In the genomic region with DNA sequence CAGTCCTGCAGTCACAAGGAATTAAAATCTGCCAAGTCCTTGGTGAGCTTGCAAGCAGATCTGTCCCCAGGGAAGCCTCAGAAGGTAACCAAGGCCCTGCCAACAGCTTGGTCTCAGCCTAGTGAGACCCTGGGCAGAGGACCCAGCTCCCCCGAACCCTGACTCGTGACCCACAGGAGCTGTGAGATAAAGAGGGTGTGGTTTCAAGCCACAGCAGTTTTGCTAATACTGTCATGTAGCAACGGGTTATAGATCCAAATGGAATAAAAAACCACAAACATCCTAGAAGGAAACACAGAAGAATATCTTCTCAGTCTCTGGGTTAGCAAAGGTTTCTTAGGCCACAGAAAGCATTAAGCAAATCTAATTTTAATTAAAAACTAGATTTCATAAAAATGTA, we compare ENCODE assay signal across 25 cellular contexts.
A peak's percentile ranks its signal among the peaks of the same experiment; 100 is the strongest.
DNase-seq lines count a peak whose midpoint lies in the region; ATAC-seq and TF ChIP-seq lines count a peak whose summit lies in the region.
"Had no signal": no experiment of that assay in that cellular context is flagged by ENCODE, and none has a peak within 500 bp of the region (broad histone marks: within the 10 kb centered on the region; RNA-seq: fewer than 3 reads in every experiment).

No MANE protein-coding gene starts in this region.

- H3K36me3 ChIP-seq in BLaER1, result peaks cover 21% of the 10 kb centered on the region; the same call in 1 of the 2 replicates
- peaks cover 7% of the 10 kb centered on the region; the same call in 1 of the 2 replicates for H3K36me3 ChIP-seq in OCI-LY7 (ENCODE audit: insufficient read depth, low read length)
- H3K36me3 ChIP-seq in ascending aorta, result no peaks in the 10 kb centered on the region
- H3K36me3 ChIP-seq in effector memory CD4-positive, alpha-beta T cell (ENCODE audit: control insufficient read depth, insufficient read depth, low read length), result no peaks in the 10 kb centered on the region

- POLR2A ChIA-PET in OCI-LY7 (lab: Charles Lee), result no interaction called here

- no peaks in the 10 kb centered on the region for H3K9me3 ChIP-seq in BLaER1
- H3K9me3 ChIP-seq in OCI-LY7 (ENCODE audit: low read length), result no peaks in the 10 kb centered on the region
- H3K9me3 ChIP-seq in ascending aorta, result no peaks in the 10 kb centered on the region
- H3K9me3 ChIP-seq in effector memory CD4-positive, alpha-beta T cell (ENCODE audit: control insufficient read depth, low read length), result no peaks in the 10 kb centered on the region
- H3K9me3 ChIP-seq: gastroesophageal sphincter, testis had no signal

- H3K9ac ChIP-seq in BLaER1, result no peak overlapping the region
- H3K9ac ChIP-seq: parathyroid adenoma had no signal

- H3K4me1 ChIP-seq in BLaER1 (peaks cover 13% of the 10 kb centered on the region), OCI-LY7 (ENCODE audit: insufficient read depth, low read length, poor library complexity, severe bottlenecking) (peaks cover 15% of the 10 kb centered on the region), ascending aorta (no peaks in the 10 kb centered on the region)
- H3K4me1 ChIP-seq in effector memory CD4-positive, alpha-beta T cell (ENCODE audit: control insufficient read depth, insufficient read depth, low read length, poor library complexity, severe bottlenecking), result no peaks in the 10 kb centered on the region
- H3K4me1 ChIP-seq: gastroesophageal sphincter, parathyroid adenoma, testis had no signal

- DNase-seq in OCI-LY7 (ENCODE audit: low spot score) (no peak), fibroblast of villous mesenchyme (ENCODE audit: low read depth) (peak; percentile 7), ascending aorta (ENCODE audit: low spot score in 2 of 2) (no peak), iPS-NIHi7 (ENCODE audit: extremely low spot score) (no peak)
- no peak for DNase-seq in effector memory CD4-positive, alpha-beta T cell
- DNase-seq: ACHN; activated CD4-positive, alpha-beta T cell treated with anti-CD3 and anti-CD28 coated beads, Interleukin-2, amount 50 U/mL, for 4 hours; activated CD4-positive, CD25-positive, alpha-beta regulatory T cell; activated naive CD4-positive, alpha-beta T cell; cerebellar nuclear complex; dermis blood vessel endothelial cell; hippocampal formation; mammary epithelial cell; NCI-H146; NCI-H345; retina; SIG-M5; SW 1271; T1000; testis had no signal

- no peaks in the 10 kb centered on the region for H3K27me3 ChIP-seq in BLaER1
- no peaks in the 10 kb centered on the region for H3K27me3 ChIP-seq in ascending aorta
- H3K27me3 ChIP-seq in effector memory CD4-positive, alpha-beta T cell (replicated peaks; ENCODE audit: control insufficient read depth, insufficient read depth, low read length, poor library complexity, severe bottlenecking), result no peaks in the 10 kb centered on the region
- H3K27me3 ChIP-seq: gastroesophageal sphincter, testis had no signal

- H4K20me1 ChIP-seq in BLaER1 (no peaks in the 10 kb centered on the region), OCI-LY7 (ENCODE audit: insufficient read depth, low read length) (no peaks in the 10 kb centered on the region)

- H2AFZ ChIP-seq in OCI-LY7 (ENCODE audit: low read length), result peak overlapping the region; percentile 29; the same call in 1 of the 2 replicates
- H2AFZ ChIP-seq: parathyroid adenoma had no signal

- no peak overlapping the region for H3K27ac ChIP-seq in BLaER1
- no peak overlapping the region for H3K27ac ChIP-seq in OCI-LY7 (ENCODE audit: low read depth, low read length, poor library complexity, severe bottlenecking)
- no peak overlapping the region for H3K27ac ChIP-seq in ascending aorta
- H3K27ac ChIP-seq in effector memory CD4-positive, alpha-beta T cell (ENCODE audit: insufficient read depth, low read length, poor library complexity, severe bottlenecking), result no peak overlapping the region
- H3K27ac ChIP-seq: gastroesophageal sphincter, parathyroid adenoma, testis had no signal

- no peak for TF ChIP-seq CTCF in OCI-LY7 (conservative IDR thresholded peaks at IDR 0.05; ENCODE audit: low read length)
- no peak for TF ChIP-seq CTCF in fibroblast of villous mesenchyme (IDR thresholded peaks at IDR 0.05; ENCODE audit: insufficient read depth, low read depth, low read length)
- TF ChIP-seq CTCF in ascending aorta (IDR thresholded peaks at IDR 0.05), result no peak

- H3K79me2 ChIP-seq in OCI-LY7 (ENCODE audit: insufficient read depth, low read depth, low read length), result no peaks in the 10 kb centered on the region
- H3K79me2 ChIP-seq: parathyroid adenoma had no signal

- intact Hi-C loops in OCI-LY7 (cut with micrococcal nuclease; ENCODE audit: unreplicated experiment) (no loop called here), ascending aorta (cut with DNase I) (no loop called here)

- H3K4me2 ChIP-seq in BLaER1, result peak overlapping the region; percentile 10
- H3K4me2 ChIP-seq in OCI-LY7 (ENCODE audit: low read length), result peak overlapping the region; percentile 44
- H3K4me2 ChIP-seq: smooth muscle cell had no signal

- BruUV-seq in OCI-LY7 (replicated peaks; lab: Mats Ljungman, UMichigan), result no TSS peak

- H3K9me2 ChIP-seq in OCI-LY7 (ENCODE audit: insufficient read depth, low read length), result no peaks in the 10 kb centered on the region

- CTCF ChIA-PET in OCI-LY7 (lab: Charles Lee; ENCODE audit: unreplicated experiment), result no interaction called here

- H3K4me3 ChIP-seq in BLaER1, result no peak overlapping the region
- no peak overlapping the region for H3K4me3 ChIP-seq in OCI-LY7 (ENCODE audit: low read depth, low read length, poor library complexity, severe bottlenecking)
- H3K4me3 ChIP-seq in fibroblast of villous mesenchyme (ENCODE audit: low read depth, low read length), result no peak overlapping the region
- H3K4me3 ChIP-seq in ascending aorta, result no peak overlapping the region
- no peak overlapping the region for H3K4me3 ChIP-seq in effector memory CD4-positive, alpha-beta T cell (ENCODE audit: insufficient read depth, low read depth, low read length, poor library complexity, severe bottlenecking)
- H3K4me3 ChIP-seq: gastroesophageal sphincter, smooth muscle cell, testis had no signal

- peak; percentile 20 for ATAC-seq in GM18907 (IDR thresholded peaks at IDR 0.05; ENCODE audit: unreplicated experiment)
- ATAC-seq: gastroesophageal sphincter had no signal
